8 cellular contexts compared by ENCODE assay signal in the genomic region with DNA sequence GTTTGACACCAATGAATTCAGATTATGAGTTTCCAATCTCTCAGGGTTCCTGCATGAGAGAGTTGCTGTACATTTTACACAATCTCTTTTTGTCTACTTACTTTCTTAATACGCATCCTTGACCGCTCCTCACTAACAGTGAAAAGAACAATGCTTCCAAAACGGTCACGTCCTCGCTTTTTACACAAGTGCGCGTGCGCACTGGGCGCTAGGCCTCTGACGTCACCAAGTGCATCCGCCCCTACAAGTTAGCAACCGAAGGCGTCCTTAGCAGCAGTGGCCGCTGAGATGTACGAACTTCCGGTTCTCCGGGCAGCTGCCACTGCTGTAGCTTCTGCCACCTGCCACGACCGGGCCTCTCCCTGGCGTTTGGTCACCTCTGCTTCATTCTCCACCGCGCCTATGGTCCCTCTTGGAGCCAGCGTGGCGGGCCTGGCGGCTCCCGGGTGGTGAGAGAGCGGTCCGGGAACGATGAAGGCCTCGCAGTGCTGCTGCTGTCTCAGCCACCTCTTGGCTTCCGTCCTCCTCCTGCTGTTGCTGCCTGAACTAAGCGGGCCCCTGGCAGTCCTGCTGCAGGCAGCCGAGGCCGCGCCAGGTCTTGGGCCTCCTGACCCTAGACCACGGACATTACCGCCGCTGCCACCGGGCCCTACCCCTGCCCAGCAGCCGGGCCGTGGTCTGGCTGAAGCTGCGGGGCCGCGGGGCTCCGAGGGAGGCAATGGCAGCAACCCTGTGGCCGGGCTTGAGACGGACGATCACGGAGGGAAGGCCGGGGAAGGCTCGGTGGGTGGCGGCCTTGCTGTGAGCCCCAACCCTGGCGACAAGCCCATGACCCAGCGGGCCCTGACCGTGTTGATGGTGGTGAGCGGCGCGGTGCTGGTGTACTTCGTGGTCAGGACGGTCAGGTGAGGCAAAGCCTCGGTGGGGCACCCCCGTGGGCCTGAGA. TPM values are rescaled to one million over a fixed set of nuclear protein-coding genes. Genes with fewer than 3 reads are reported as not detected.
DNase-seq lines count a peak whose midpoint lies in the region; ATAC-seq and TF ChIP-seq lines count a peak whose summit lies in the region.

A gene (plus strand): TSS at position 315 of the 946 bp plus-strand sequence. CDS start 157 bp downstream, at position 472.

- peak within 1 kb of the TSS; percentile 91 for H3K4me3 ChIP-seq in CD8-positive, alpha-beta memory T cell (ENCODE audit: low read length)
- H3K4me3 ChIP-seq in endocrine pancreas (ENCODE audit: control insufficient read depth, insufficient read depth, low read length) (peak within 1 kb of the TSS; percentile 90), mesendoderm (ENCODE audit: low read length) (peak within 1 kb of the TSS; percentile 85)

- CTCF ChIA-PET in CD8-positive, alpha-beta memory T cell (lab: Charles Lee) = interaction anchor here (0.9 to 1.6 kb wide), 2 partner anchors 9 to 365 kb away, joined by 3 to 7 read pairs; no protein-coding TSS in a partner anchor
- CTCF ChIA-PET in activated CD8-positive, alpha-beta memory T cell treated with anti-CD3 and anti-CD28 coated beads, Interleukin-2, amount 10 ng/mL, durations not matched to agents 7 days and 5 days (lab: Charles Lee) = interaction anchor here (0.6 to 1.4 kb wide), 3 partner anchors 35 to 365 kb away, joined by 3 read pairs; no protein-coding TSS in a partner anchor

- TF ChIP-seq CTCF in GM20000 (IDR thresholded peaks at IDR 0.05; ENCODE audit: extremely low read depth, missing control alignments) = no peak

- H3K27me3 Mint-ChIP-seq in CD8-positive, alpha-beta memory T cell = no peaks in the 10 kb centered on the region
- peaks cover 5% of the 10 kb centered on the region for H3K27me3 Mint-ChIP-seq in activated CD8-positive, alpha-beta memory T cell treated with anti-CD3 and anti-CD28 coated beads, Interleukin-2, amount 10 ng/mL, durations not matched to agents 7 days and 5 days

- no peak within 1 kb of the TSS for H2BK5ac ChIP-seq in mesendoderm (ENCODE audit: low read length)

- H3K79me1 ChIP-seq in mesendoderm (ENCODE audit: low read length) = no peaks in the 10 kb centered on the region

- H3K4ac ChIP-seq in mesendoderm (ENCODE audit: low read depth, low read length) = no peak within 1 kb of the TSS

- no peaks in the 10 kb centered on the region for H3K36me3 ChIP-seq in CD8-positive, alpha-beta memory T cell (ENCODE audit: insufficient read depth, low read length)
- no peaks in the 10 kb centered on the region for H3K36me3 ChIP-seq in endocrine pancreas (ENCODE audit: control insufficient read depth, insufficient read depth, low read length)
- no peaks in the 10 kb centered on the region for H3K36me3 ChIP-seq in mesendoderm (ENCODE audit: control insufficient read depth, insufficient read depth, low read length)

- H3K23ac ChIP-seq in mesendoderm (ENCODE audit: low read length) = no peak within 1 kb of the TSS

- peak; percentile 91 for ATAC-seq in activated CD8-positive, alpha-beta memory T cell treated with anti-CD3 and anti-CD28 coated beads, Interleukin-2, amount 10 ng/mL, durations not matched to agents 7 days and 5 days

- H3K36me3 Mint-ChIP-seq in CD8-positive, alpha-beta memory T cell = peaks cover 6 to 15% (median 12%) of the 10 kb centered on the region in 3 donors
- H3K36me3 Mint-ChIP-seq in activated CD8-positive, alpha-beta memory T cell treated with anti-CD3 and anti-CD28 coated beads, Interleukin-2, amount 10 ng/mL, durations not matched to agents 7 days and 5 days = peaks cover 13% of the 10 kb centered on the region

- no peaks in the 10 kb centered on the region for H3K79me2 ChIP-seq in mesendoderm (ENCODE audit: control insufficient read depth, insufficient read depth, low read length)

- H3K4me2 ChIP-seq in mesendoderm (ENCODE audit: low read length) = peak within 1 kb of the TSS; percentile 81

- no peak within 1 kb of the TSS for H4K8ac ChIP-seq in mesendoderm (ENCODE audit: low read depth, low read length)

- peak; percentile 89 to 97 (median 94) for DNase-seq in CD8-positive, alpha-beta memory T cell
- peak; percentile 88 for DNase-seq in GM20000 (ENCODE audit: low spot score)
- DNase-seq in HT-29 (ENCODE audit: low spot score) = peak; percentile 97
- DNase-seq in NOMO-1 (lab: John Stamatoyannopoulos, UW; ENCODE audit: unreplicated experiment in 2 of 2) = peak; percentile 91 to 95
- peak; percentile 97 for DNase-seq in activated CD8-positive, alpha-beta memory T cell treated with anti-CD3 and anti-CD28 coated beads, Interleukin-2, amount 10 ng/mL, durations not matched to agents 7 days and 5 days
- peak; percentile 98 for DNase-seq in mesendoderm
- DNase-seq in stimulated activated CD8-positive, alpha-beta memory T cell treated with anti-CD3 and anti-CD28 coated beads, Interleukin-15, amount 100 ng/mL, for 1 hour (ENCODE audit: low read depth) = peak; percentile 85

- H3K56ac ChIP-seq in mesendoderm (ENCODE audit: low read length) = peak within 1 kb of the TSS; percentile 84

- peak within 1 kb of the TSS; percentile 85 to 100 (median 98) for H3K4me3 Mint-ChIP-seq in CD8-positive, alpha-beta memory T cell
- peak within 1 kb of the TSS; percentile 92 for H3K4me3 Mint-ChIP-seq in activated CD8-positive, alpha-beta memory T cell treated with anti-CD3 and anti-CD28 coated beads, Interleukin-2, amount 10 ng/mL, durations not matched to agents 7 days and 5 days

- peaks cover 8 to 19% (median 16%) of the 10 kb centered on the region in 5 donors for H3K9me3 Mint-ChIP-seq in CD8-positive, alpha-beta memory T cell
- H3K9me3 Mint-ChIP-seq in activated CD8-positive, alpha-beta memory T cell treated with anti-CD3 and anti-CD28 coated beads, Interleukin-2, amount 10 ng/mL, durations not matched to agents 7 days and 5 days (ENCODE audit: low read depth) = peaks cover 13% of the 10 kb centered on the region

- POLR2A ChIA-PET in CD8-positive, alpha-beta memory T cell (lab: Charles Lee) = interaction anchor here (1.4 to 1.5 kb wide), 2 partner anchors 367 to 369 kb away, joined by 5 to 9 read pairs; a partner anchor contains a TSS

- peaks cover 2% of the 10 kb centered on the region for H3K9me3 ChIP-seq in CD8-positive, alpha-beta memory T cell (ENCODE audit: low read length)
- H3K9me3 ChIP-seq in endocrine pancreas (ENCODE audit: control insufficient read depth, low read length) = peaks cover under 1% of the 10 kb centered on the region

- H3K4me1 ChIP-seq in CD8-positive, alpha-beta memory T cell (ENCODE audit: insufficient read depth, low read length) = peaks cover 16% of the 10 kb centered on the region
- H3K4me1 ChIP-seq in endocrine pancreas (ENCODE audit: control insufficient read depth, insufficient read depth, low read length) (peaks cover 26% of the 10 kb centered on the region), mesendoderm (ENCODE audit: control insufficient read depth, low read depth, low read length) (no peaks in the 10 kb centered on the region)

- H4K5ac ChIP-seq in mesendoderm (ENCODE audit: low read length) = peak within 1 kb of the TSS; percentile 98

- H3K27ac ChIP-seq in CD8-positive, alpha-beta memory T cell (ENCODE audit: low read depth, low read length) = peak within 1 kb of the TSS; percentile 90
- no peak within 1 kb of the TSS for H3K27ac ChIP-seq in mesendoderm (ENCODE audit: low read depth, low read length)

- H3K18ac ChIP-seq in mesendoderm (ENCODE audit: low read length) = no peak within 1 kb of the TSS

- H3K27me3 ChIP-seq in CD8-positive, alpha-beta memory T cell (ENCODE audit: insufficient read depth, low read length, poor library complexity, severe bottlenecking) = no peaks in the 10 kb centered on the region
- H3K27me3 ChIP-seq in endocrine pancreas (ENCODE audit: control insufficient read depth, insufficient read depth, low read length) (no peaks in the 10 kb centered on the region), mesendoderm (ENCODE audit: insufficient read depth, low read length, poor library complexity) (no peaks in the 10 kb centered on the region)

- no peak within 1 kb of the TSS for H2BK120ac ChIP-seq in mesendoderm (ENCODE audit: low read depth, low read length)

- no CpG with 5 or more reads among the region's 62 CpGs for WGBS in mesendoderm (ENCODE audit: extremely low coverage, insufficient coverage, low lambda C conversion rate)

- H3K27ac Mint-ChIP-seq in CD8-positive, alpha-beta memory T cell = peak within 1 kb of the TSS; percentile 89 to 100 (median 98)
- H3K27ac Mint-ChIP-seq in activated CD8-positive, alpha-beta memory T cell treated with anti-CD3 and anti-CD28 coated beads, Interleukin-2, amount 10 ng/mL, durations not matched to agents 7 days and 5 days = peak within 1 kb of the TSS; percentile 84

- H3K9ac ChIP-seq in endocrine pancreas (ENCODE audit: control insufficient read depth, insufficient read depth, low read length) (peak within 1 kb of the TSS; percentile 84), mesendoderm (ENCODE audit: low read length) (peak within 1 kb of the TSS; percentile 76)

- H3K4me1 Mint-ChIP-seq in CD8-positive, alpha-beta memory T cell = peaks cover 28 to 45% (median 42%) of the 10 kb centered on the region in 3 donors
- peaks cover 15% of the 10 kb centered on the region for H3K4me1 Mint-ChIP-seq in activated CD8-positive, alpha-beta memory T cell treated with anti-CD3 and anti-CD28 coated beads, Interleukin-2, amount 10 ng/mL, durations not matched to agents 7 days and 5 days

- no peak within 1 kb of the TSS for H2AK5ac ChIP-seq in mesendoderm (ENCODE audit: low read length)

- H2BK15ac ChIP-seq in mesendoderm (replicated peaks; ENCODE audit: low read depth) = no peak within 1 kb of the TSS

RNA-seq across cellular contexts. Expression of the gene that starts here (rescaled TPM):
- total RNA-seq in CD8-positive, alpha-beta memory T cell = 10 to 100 TPM in 1 of 2 experiments, 1 to 10 TPM in 1; 8.9 to 10.4 TPM
- 8.5 TPM for polyA plus RNA-seq in CD8-positive, alpha-beta memory T cell
- 18.1 and 20.6 TPM in 2 replicates for total RNA-seq in HT-29 (2014; rRNA removed; shearing (Covaris generic))
- total RNA-seq in activated CD8-positive, alpha-beta memory T cell treated with anti-CD3 and anti-CD28 coated beads, Interleukin-2, amount 10 ng/mL, durations not matched to agents 7 days and 5 days = 1 to 10 TPM; 4.7 to 5.8 TPM
- polyA plus RNA-seq in mesendoderm (2013, experiment 1 of 2) = 5.2 TPM
- polyA plus RNA-seq in mesendoderm (2013, experiment 2 of 2) = 4.8 TPM
